Comparison of ENCODE assay signal across 8 cellular contexts in genomic region chr1:1324084-1324523, GRCh38. TPM values are rescaled to one million over a fixed set of nuclear protein-coding genes. Genes with fewer than 3 reads are reported as not detected.
DNase-seq lines count a peak whose midpoint lies in the region; ATAC-seq and TF ChIP-seq lines count a peak whose summit lies in the region.

No MANE protein-coding gene starts in this region.

- peaks cover 9 to 53% (median 35%) of the 10 kb centered on the region in 4 donors for H3K4me1 Mint-ChIP-seq in CD4-positive, alpha-beta memory T cell

- intact Hi-C loops in CD4-positive, alpha-beta memory T cell (cut with micrococcal nuclease) = loop anchor here (1.0 to 2.0 kb wide), 3 partner anchors 16 to 208 kb away; partner anchors contain the start of genes AURKAIP1, C1orf159 and PUSL1

- H3K36me3 Mint-ChIP-seq in CD4-positive, alpha-beta memory T cell = peaks cover 0 to 15% of the 10 kb centered on the region in 2 donors

- H3K27me3 ChIP-seq in CD4-positive, alpha-beta memory T cell (ENCODE audit: insufficient read depth, low read length) = no peaks in the 10 kb centered on the region
- no peaks in the 10 kb centered on the region for H3K27me3 ChIP-seq in OCI-LY3 (ENCODE audit: low read depth, low read length)
- no peaks in the 10 kb centered on the region for H3K27me3 ChIP-seq in fibroblast of lung (ENCODE audit: control insufficient read depth, insufficient read depth, low read length)

- H3K79me2 ChIP-seq in OCI-LY3 (ENCODE audit: low read length) = peaks cover 60% of the 10 kb centered on the region
- peaks cover 61% of the 10 kb centered on the region for H3K79me2 ChIP-seq in fibroblast of lung (ENCODE audit: control insufficient read depth, insufficient read depth, low read length)

- POLR2A ChIA-PET in CD4-positive, alpha-beta memory T cell (lab: Charles Lee; ENCODE audit: partially characterized antibody) = interaction anchor here (1.7 kb wide), 1 partner anchor 11 kb away, joined by 4 read pairs; no protein-coding TSS in a partner anchor

- CTCF ChIA-PET in CD4-positive, alpha-beta memory T cell (lab: Charles Lee; ENCODE audit: partially characterized antibody) = no interaction called here

- no peaks in the 10 kb centered on the region for H3K9me3 ChIP-seq in CD4-positive, alpha-beta memory T cell (ENCODE audit: control insufficient read depth in 1 of 2, low read length in 2 of 2)
- H3K9me3 ChIP-seq in OCI-LY3 (ENCODE audit: insufficient read depth, low read length) = no peaks in the 10 kb centered on the region
- H3K9me3 ChIP-seq in fibroblast of lung (ENCODE audit: control insufficient read depth, insufficient read depth, low read depth, low read length) = no peaks in the 10 kb centered on the region

- H3K27ac ChIP-seq in CD4-positive, alpha-beta memory T cell (ENCODE audit: low read depth, low read length) = peak overlapping the region; percentile 89
- H3K27ac ChIP-seq in OCI-LY3 (ENCODE audit: low read length) = peak overlapping the region; percentile 44; the same call in 1 of the 2 replicates
- H3K27ac ChIP-seq in fibroblast of lung (ENCODE audit: insufficient read depth, low read length) = peak overlapping the region; percentile 92

- H3K4me1 ChIP-seq in CD4-positive, alpha-beta memory T cell (ENCODE audit: insufficient read depth, low read length) = peaks cover 41% of the 10 kb centered on the region
- H3K4me1 ChIP-seq in OCI-LY3 (ENCODE audit: low read length) (peaks cover 15% of the 10 kb centered on the region), fibroblast of lung (ENCODE audit: control insufficient read depth, extremely low read depth, insufficient read depth, low read length) (peaks cover 19% of the 10 kb centered on the region)

- H3K9me3 Mint-ChIP-seq in CD4-positive, alpha-beta memory T cell = peaks cover 0 to 2% (median 0%) of the 10 kb centered on the region in 8 donors

- peak overlapping the region in 6 of 8 donors; percentile 8 to 90 (median 65) for H3K4me3 Mint-ChIP-seq in CD4-positive, alpha-beta memory T cell

- no peak for DNase-seq in CD4-positive, alpha-beta memory T cell
- no peak for DNase-seq in fibroblast of lung (ENCODE audit: low read depth in 2 of 2)
- no peak for DNase-seq in skeletal muscle cell (ENCODE audit: low read depth)
- DNase-seq in GM20000 (ENCODE audit: low spot score) = no peak
- DNase-seq in NCI-H1105 treated with DMSO at 0.1 percent for 48 hours (lab: John Stamatoyannopoulos, UW) = no peak
- DNase-seq in ecto neural progenitor cell (ENCODE audit: low spot score) = no peak

- H4K20me1 ChIP-seq in OCI-LY3 (ENCODE audit: insufficient read depth, low read length) (peaks cover 30% of the 10 kb centered on the region), fibroblast of lung (ENCODE audit: control insufficient read depth, extremely low read depth, insufficient read depth, low read length) (no peaks in the 10 kb centered on the region)

- peaks cover 10% of the 10 kb centered on the region for H3K36me3 ChIP-seq in CD4-positive, alpha-beta memory T cell (ENCODE audit: insufficient read depth, low read length)
- H3K36me3 ChIP-seq in OCI-LY3 (replicated peaks; ENCODE audit: low read depth, low read length) (peaks cover 5% of the 10 kb centered on the region), fibroblast of lung (ENCODE audit: control insufficient read depth, insufficient read depth, low read length) (peaks cover 15% of the 10 kb centered on the region)

- H2AFZ ChIP-seq in OCI-LY3 (ENCODE audit: low read depth, low read length) (peak overlapping the region; percentile 46; the same call in 1 of the 2 replicates), fibroblast of lung (ENCODE audit: low read length) (no peak overlapping the region)

- peak overlapping the region; percentile 92 for H3K9ac ChIP-seq in OCI-LY3 (ENCODE audit: low read length)
- H3K9ac ChIP-seq in fibroblast of lung (ENCODE audit: insufficient read depth, low read length) = peak overlapping the region; percentile 96

- H3K4me2 ChIP-seq in OCI-LY3 (ENCODE audit: low read length) (peak overlapping the region; percentile 52), fibroblast of lung (ENCODE audit: extremely low read depth, insufficient read depth, low read length) (peak overlapping the region; percentile 35)

- TF ChIP-seq CTCF in OCI-LY3 (IDR thresholded peaks at IDR 0.05; ENCODE audit: low read depth, low read length) (no peak), fibroblast of lung (conservative IDR thresholded peaks at IDR 0.05 in 1 of 2, IDR thresholded peaks at IDR 0.05 in 1 of 2; ENCODE audit: low read depth in 1 of 2, low read length in 2 of 2) (no peak), GM20000 (IDR thresholded peaks at IDR 0.05; ENCODE audit: extremely low read depth, missing control alignments) (no peak)

- H3K27ac Mint-ChIP-seq in CD4-positive, alpha-beta memory T cell = peak overlapping the region in 1 of 7 donors; percentile 77

- H3K4me3 ChIP-seq in CD4-positive, alpha-beta memory T cell (ENCODE audit: low read length in 2 of 2) = peak overlapping the region in 1 of 2 donors; percentile 77
- H3K4me3 ChIP-seq in OCI-LY3 (ENCODE audit: low read length) = peak overlapping the region; percentile 81
- H3K4me3 ChIP-seq in fibroblast of lung (replicated peaks in 1 of 4; ENCODE audit: control extremely low read depth in 1 of 4, insufficient read depth in 1 of 4, low read depth in 3 of 4, low read length in 4 of 4) = peak overlapping the region; percentile 53 to 85 (median 84)
- peak overlapping the region; percentile 94 for H3K4me3 ChIP-seq in skeletal muscle cell (ENCODE audit: low read depth, low read length)

- no peaks in the 10 kb centered on the region for H3K27me3 Mint-ChIP-seq in CD4-positive, alpha-beta memory T cell

- ATAC-seq in GM21723 (IDR thresholded peaks at IDR 0.05; ENCODE audit: unreplicated experiment) = peak; percentile 28

RNA-seq across cellular contexts. Expression of gene INTS11, which starts 0.4 kb away (rescaled TPM):
- total RNA-seq in CD4-positive, alpha-beta memory T cell = 100 to 1,000 TPM; 163 to 173 TPM
- 10 to 100 TPM; 68.3 to 71.3 TPM for polyA plus RNA-seq in CD4-positive, alpha-beta memory T cell
- total RNA-seq in fibroblast of lung = 46.2 and 69.2 TPM in 2 replicates
- polyA plus RNA-seq in fibroblast of lung = 44.1 and 73.0 TPM in 2 replicates
- polyA plus RNA-seq in fibroblast of lung (2012) = 67.0 and 92.9 TPM in 2 replicates
- polyA minus RNA-seq in fibroblast of lung (ENCODE audit: low replicate concordance) = 210 and 377 TPM in 2 replicates

RNA-seq across cellular contexts. Expression of gene CPTP, which starts 0.5 kb away (rescaled TPM):
- total RNA-seq in CD4-positive, alpha-beta memory T cell = 10 to 100 TPM; 25.0 to 28.3 TPM
- 10 to 100 TPM; 15.4 to 26.8 TPM for polyA plus RNA-seq in CD4-positive, alpha-beta memory T cell
- 9.0 and 10.1 TPM in 2 replicates for total RNA-seq in fibroblast of lung
- polyA plus RNA-seq in fibroblast of lung = 6.0 and 6.2 TPM in 2 replicates
- 13.5 and 18.1 TPM in 2 replicates for polyA plus RNA-seq in fibroblast of lung (2012)
- polyA minus RNA-seq in fibroblast of lung (ENCODE audit: low replicate concordance) = 4.4 and 5.6 TPM in 2 replicates

RNA-seq across cellular contexts. Expression of gene TAS1R3, which starts 7.0 kb away (rescaled TPM):
- total RNA-seq in CD4-positive, alpha-beta memory T cell = 1 to 10 TPM; 1.5 TPM
- polyA plus RNA-seq in CD4-positive, alpha-beta memory T cell = under 1 TPM in 1 of 2 donors, not detected in 1; 0.47 TPM
- total RNA-seq in fibroblast of lung = 0.17 and 0.26 TPM in 2 replicates
- polyA plus RNA-seq in fibroblast of lung = 0.01 and 0.02 TPM in 2 replicates
- polyA plus RNA-seq in fibroblast of lung (2012) = 0.06 and 0.13 TPM in 2 replicates
- polyA minus RNA-seq in fibroblast of lung (ENCODE audit: low replicate concordance) = not detected in 2 replicates

RNA-seq across cellular contexts. Expression of gene PUSL1, which starts 15.7 kb away (rescaled TPM):
- 10 to 100 TPM; 24.1 to 27.9 TPM for total RNA-seq in CD4-positive, alpha-beta memory T cell
- 10 to 100 TPM; 15.4 to 16.7 TPM for polyA plus RNA-seq in CD4-positive, alpha-beta memory T cell
- 12.7 and 13.1 TPM in 2 replicates for total RNA-seq in fibroblast of lung
- polyA plus RNA-seq in fibroblast of lung = 7.1 and 9.6 TPM in 2 replicates
- 13.6 and 21.6 TPM in 2 replicates for polyA plus RNA-seq in fibroblast of lung (2012)
- 14.7 and 16.3 TPM in 2 replicates for polyA minus RNA-seq in fibroblast of lung (ENCODE audit: low replicate concordance)

RNA-seq across cellular contexts. Expression of gene ACAP3, which starts 16.4 kb away (rescaled TPM):
- total RNA-seq in CD4-positive, alpha-beta memory T cell = 10 to 100 TPM; 59.7 to 65.6 TPM
- 1 to 10 TPM; 5.4 to 6.9 TPM for polyA plus RNA-seq in CD4-positive, alpha-beta memory T cell
- 34.7 and 50.9 TPM in 2 replicates for total RNA-seq in fibroblast of lung
- 15.3 and 15.7 TPM in 2 replicates for polyA plus RNA-seq in fibroblast of lung
- polyA plus RNA-seq in fibroblast of lung (2012) = 24.4 and 30.2 TPM in 2 replicates
- polyA minus RNA-seq in fibroblast of lung (ENCODE audit: low replicate concordance) = 25.1 and 27.7 TPM in 2 replicates
